In the genomic region with DNA sequence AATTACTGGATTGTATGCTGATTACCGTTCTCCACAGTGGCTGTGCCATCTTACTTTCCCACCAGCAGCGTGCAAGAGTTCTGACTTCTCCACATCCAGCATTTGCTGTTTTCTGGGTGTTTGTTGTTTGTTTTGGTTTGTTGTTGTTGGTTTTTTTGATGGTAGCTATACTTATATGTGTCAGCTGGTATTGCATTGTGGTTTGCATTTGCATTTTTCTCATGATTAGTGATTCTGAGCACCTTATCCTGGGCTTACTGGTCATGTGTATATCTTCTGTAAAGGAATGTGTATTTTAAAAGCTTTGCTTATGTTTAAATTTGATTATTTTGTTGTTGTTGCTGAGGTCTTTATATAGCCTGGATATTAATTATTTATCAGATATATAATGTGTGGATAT, we compare ENCODE assay signal across 30 cellular contexts.
"Had no signal": no experiment of that assay in that cellular context is flagged by ENCODE, and none has a peak within 500 bp of the region (broad histone marks: within the 10 kb centered on the region; RNA-seq: fewer than 3 reads in every experiment).

No MANE protein-coding gene starts in this region.

- H3K4me3 ChIP-seq: adrenal gland, body of pancreas had no signal

- H3K27me3 ChIP-seq: adrenal gland, body of pancreas had no signal

- H3K36me3 ChIP-seq: adrenal gland had no signal

- H3K27ac ChIP-seq: adrenal gland, body of pancreas, epithelial cell of prostate had no signal

- H3K9me3 ChIP-seq: adrenal gland, body of pancreas had no signal

- FAIRE-seq: colon, endothelial cell of umbilical vein, frontal cortex had no signal

- DNase-seq: activated CD4-positive, alpha-beta memory T cell treated with anti-CD3 and anti-CD28 coated beads for 36 hours; activated CD4-positive, alpha-beta T cell treated with anti-CD3 and anti-CD28 coated beads for 36 hours; activated CD4-positive, alpha-beta T cell treated with anti-CD3 and anti-CD28 coated beads, Interleukin-2, amount 10 ng/mL, durations not matched to agents 24 days and 14 days; activated CD4-positive, CD25-positive, alpha-beta regulatory T cell; activated CD4-positive, CD25-positive, alpha-beta regulatory T cell treated with anti-CD3 and anti-CD28 coated beads, Interleukin-2, amount 50 U/mL, for 72 hours; activated CD8-positive, alpha-beta memory T cell treated with anti-CD3 and anti-CD28 coated beads, Interleukin-2, amount 10 ng/mL, durations not matched to agents 7 days and 5 days; activated CD8-positive, alpha-beta memory T cell treated with anti-CD3 and anti-CD28 coated beads, Interleukin-2, amount 50 U/mL, for 4 hours; activated CD8-positive, alpha-beta T cell treated with anti-CD3 and anti-CD28 coated beads, Interleukin-2, amount 10 ng/mL, durations not matched to agents 7 days and 5 days; activated effector memory CD4-positive, alpha-beta T cell treated with anti-CD3 and anti-CD28 coated beads, Interleukin-2, amount 50 U/mL, for 16 hours; activated naive CD4-positive, alpha-beta T cell treated with anti-CD3 and anti-CD28 coated beads for 36 hours; activated naive CD8-positive, alpha-beta T cell treated with anti-CD3 and anti-CD28 coated beads for 36 hours; activated naive CD8-positive, alpha-beta T cell treated with anti-CD3 and anti-CD28 coated beads, Interleukin-2, amount 50 U/mL, for 24 hours; activated T-cell treated with anti-CD3 and anti-CD28 coated beads, Interleukin-2, amount 50 U/mL, for 1 hour; activated T-cell treated with anti-CD3 and anti-CD28 coated beads, Interleukin-2, amount 50 U/mL, for 48 hours; adrenal gland; amygdala; aorta; body of pancreas; caudate nucleus; cortex of kidney; dermis blood vessel endothelial cell; effector CD4-positive, alpha-beta T cell; effector memory CD8-positive, alpha-beta T cell; foreskin fibroblast; head of caudate nucleus; hippocampal formation had no signal

- H3K4me1 ChIP-seq: adrenal gland, body of pancreas had no signal

- ATAC-seq: activated CD4-positive, alpha-beta T cell treated with anti-CD3 and anti-CD28 coated beads for 36 hours; activated CD8-positive, alpha-beta memory T cell treated with anti-CD3 and anti-CD28 coated beads, Interleukin-2, amount 10 ng/mL, durations not matched to agents 7 days and 5 days; activated CD8-positive, alpha-beta T cell treated with anti-CD3 and anti-CD28 coated beads, Interleukin-2, amount 10 ng/mL, durations not matched to agents 7 days and 5 days; activated naive CD8-positive, alpha-beta T cell treated with anti-CD3 and anti-CD28 coated beads, Interleukin-2, amount 50 U/mL, for 24 hours; body of pancreas; effector memory CD8-positive, alpha-beta T cell had no signal
